Comparison of ENCODE assay signal across 8 cellular contexts in the genomic region with DNA sequence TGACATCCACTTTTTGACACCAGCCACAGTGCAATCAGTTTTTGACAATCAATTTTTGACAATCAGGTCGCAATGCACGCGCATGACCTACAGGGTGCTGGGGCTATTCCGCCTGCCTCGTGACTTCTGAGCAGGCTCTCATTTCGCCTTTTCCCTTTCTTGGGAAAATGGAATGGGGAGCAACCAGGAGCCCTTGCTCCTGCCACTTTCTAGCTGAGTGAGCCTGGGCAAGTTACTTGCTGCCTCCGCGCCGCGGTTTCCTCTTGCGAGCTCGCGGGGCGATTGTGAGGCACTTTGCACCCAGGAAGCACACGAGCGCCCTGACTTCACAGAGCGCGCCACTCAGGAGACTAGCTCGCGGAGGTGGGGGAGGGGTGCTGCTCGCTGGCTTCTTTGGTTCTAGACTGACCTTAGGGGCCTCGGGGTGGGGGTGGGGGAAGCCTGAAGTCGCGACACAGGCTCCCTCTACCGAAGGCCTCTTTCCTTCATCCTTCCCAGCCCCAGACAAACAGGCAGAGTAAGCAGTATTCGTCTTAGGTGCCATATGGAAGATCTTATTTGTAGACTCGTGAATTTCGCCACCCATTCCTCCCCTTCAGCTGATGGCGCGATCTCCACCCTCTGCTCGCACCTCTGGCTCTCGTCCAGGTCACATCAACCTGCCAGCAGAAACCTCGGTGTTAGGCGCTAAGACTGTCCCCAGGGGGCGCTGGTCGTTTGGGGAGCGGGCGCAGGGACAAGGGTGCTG. TPM values are rescaled to one million over a fixed set of nuclear protein-coding genes. Genes with fewer than 3 reads are reported as not detected.
DNase-seq lines count a peak whose midpoint lies in the region; ATAC-seq and TF ChIP-seq lines count a peak whose summit lies in the region.

No MANE protein-coding gene starts in this region.

- no peak for TF ChIP-seq POLR2A in stomach (IDR thresholded peaks at IDR 0.05)

- peak; percentile 93 for TF ChIP-seq CTCF in KMS-11 (conservative IDR thresholded peaks at IDR 0.05; ENCODE audit: low read depth, low read length)
- TF ChIP-seq CTCF in neural progenitor cell (IDR thresholded peaks at IDR 0.05), result peak; percentile 92
- peak in 5 of 7 experiments; percentile 73 to 94 (median 85) for TF ChIP-seq CTCF in stomach (IDR thresholded peaks at IDR 0.05)

- peaks cover 2% of the 10 kb centered on the region for H3K36me3 Mint-ChIP-seq in neural progenitor cell

- H3K27ac ChIP-seq in KMS-11 (peak overlapping the region; percentile 61), SJCRH30 (no peak overlapping the region), neural progenitor cell (no peak overlapping the region), stomach (peak overlapping the region; percentile 2 to 85 (median 78))

- H3K4me3 ChIP-seq in KMS-11 (IDR thresholded peaks at IDR 0.05; ENCODE audit: insufficient read depth, low read depth, low read length) (no peak overlapping the region), SJCRH30 (no peak overlapping the region), neural progenitor cell (peak overlapping the region; percentile 50), stomach (peak overlapping the region; percentile 45 to 52 (median 50))

- H3K27me3 ChIP-seq in KMS-11 (ENCODE audit: insufficient read depth, low read depth) (no peaks in the 10 kb centered on the region), SJCRH30 (no peaks in the 10 kb centered on the region), neural progenitor cell (peaks cover 17% of the 10 kb centered on the region), stomach (no peaks in the 10 kb centered on the region)

- H3K9ac ChIP-seq in KMS-11 (peak overlapping the region; percentile 58; the same call in 1 of the 2 replicates), neural progenitor cell (no peak overlapping the region)

- H3K4me2 ChIP-seq in KMS-11 (peak overlapping the region; percentile 41), neural progenitor cell (peak overlapping the region; percentile 75)

- intact Hi-C loops in stomach (cut with DNase I; ENCODE audit: low total_unique reads), result no loop called here

- H3K4me1 ChIP-seq in KMS-11 (ENCODE audit: low read depth, poor library complexity, severe bottlenecking) (peaks cover 26% of the 10 kb centered on the region), SJCRH30 (no peaks in the 10 kb centered on the region), neural progenitor cell (peaks cover 15% of the 10 kb centered on the region), stomach (peaks cover 14 to 32% (median 20%) of the 10 kb centered on the region in 4 donors)

- H3K4me1 Mint-ChIP-seq in neural progenitor cell, result peaks cover 22% of the 10 kb centered on the region

- H3K27ac Mint-ChIP-seq in neural progenitor cell, result no peak overlapping the region

- H3K9me3 ChIP-seq in SJCRH30 (replicated peaks), result no peaks in the 10 kb centered on the region
- H3K9me3 ChIP-seq in neural progenitor cell (ENCODE audit: low read depth), result no peaks in the 10 kb centered on the region
- no peaks in the 10 kb centered on the region for H3K9me3 ChIP-seq in stomach

- no peak for TF ChIP-seq EP300 in stomach (IDR thresholded peaks at IDR 0.05)

- H3K9me3 Mint-ChIP-seq in neural progenitor cell, result no peaks in the 10 kb centered on the region

- H4K20me1 ChIP-seq in KMS-11 (ENCODE audit: insufficient read depth) (no peaks in the 10 kb centered on the region), neural progenitor cell (ENCODE audit: low read depth) (peaks cover 6% of the 10 kb centered on the region)

- no peak overlapping the region for H3K4me3 Mint-ChIP-seq in neural progenitor cell

- H3K79me2 ChIP-seq in KMS-11 (ENCODE audit: insufficient read depth, low read depth) (no peaks in the 10 kb centered on the region), neural progenitor cell (ENCODE audit: low read depth) (no peaks in the 10 kb centered on the region)

- ATAC-seq in GM19372 (IDR thresholded peaks at IDR 0.05; ENCODE audit: low read depth, unreplicated experiment), result peak; percentile 68

- DNase-seq in AG20443 (ENCODE audit: low spot score) (peak; percentile 89), SJCRH30 (peak; percentile 49 to 54), foreskin melanocyte (peak; percentile 63), neural progenitor cell (ENCODE audit: low spot score) (peak; percentile 90), stomach (peak; percentile 92)
- peak; percentile 68 to 89 (median 80) for DNase-seq in activated naive CD4-positive, alpha-beta T cell (lab: John Stamatoyannopoulos, UW)

- H2AFZ ChIP-seq in KMS-11 (ENCODE audit: low read depth) (peak overlapping the region; percentile 56), neural progenitor cell (replicated peaks) (peak overlapping the region; percentile 84)

- WGBS in stomach, 5 donors, result 3 to 6% (median 4%) methylated on average over 35 to 38 of the region's 38 CpGs

- H3K27me3 Mint-ChIP-seq in neural progenitor cell (ENCODE audit: insufficient read depth, low read depth), result peaks cover 3% of the 10 kb centered on the region

- peaks cover 3% of the 10 kb centered on the region for H3F3A ChIP-seq in neural progenitor cell (ENCODE audit: low read depth)

- no peaks in the 10 kb centered on the region for H3K36me3 ChIP-seq in KMS-11 (ENCODE audit: insufficient read depth)
- H3K36me3 ChIP-seq in SJCRH30, result peaks cover 2% of the 10 kb centered on the region; the same call in 1 of the 2 replicates
- no peaks in the 10 kb centered on the region for H3K36me3 ChIP-seq in neural progenitor cell
- H3K36me3 ChIP-seq in stomach, result peaks cover 0 to 20% (median 10%) of the 10 kb centered on the region in 4 donors

RNA-seq across cellular contexts. Expression of a gene that starts 4.6 kb away (rescaled TPM):
- not detected in 2 replicates for total RNA-seq in SJCRH30 (2014; rRNA removed; shearing (Covaris generic))
- total RNA-seq in neural progenitor cell (ENCODE audit: low replicate concordance), result 0.06 TPM in 1 of 2 replicates, not detected in the other
- not detected for total RNA-seq in stomach
- polyA plus RNA-seq in stomach, result under 1 TPM in 2 of 3 donors, not detected in 1; 0.12 to 0.33 TPM

RNA-seq across cellular contexts. Expression of a gene that starts 10.6 kb away (rescaled TPM):
- total RNA-seq in SJCRH30 (2014; rRNA removed; shearing (Covaris generic)), result 24.2 and 27.8 TPM in 2 replicates
- total RNA-seq in neural progenitor cell (ENCODE audit: low replicate concordance) (10.5 and 21.5 TPM in 2 replicates), stomach (100 to 1,000 TPM in 1 of 5 donors, 10 to 100 TPM in 4; 16.0 to 119 (median 25.1) TPM)
- 10 to 100 TPM; 11.2 to 19.7 (median 18.8) TPM for polyA plus RNA-seq in stomach

RNA-seq across cellular contexts. Expression of a gene that starts 25.3 kb away (rescaled TPM):
- 47.4 and 48.7 TPM in 2 replicates for total RNA-seq in SJCRH30 (2014; rRNA removed; shearing (Covaris generic))
- total RNA-seq in neural progenitor cell (ENCODE audit: low replicate concordance) (19.3 and 27.6 TPM in 2 replicates), stomach (100 to 1,000 TPM in 2 of 5 donors, 10 to 100 TPM in 3; 27.4 to 343 (median 81.4) TPM)
- 10 to 100 TPM; 29.6 to 97.3 (median 78.8) TPM for polyA plus RNA-seq in stomach

RNA-seq across cellular contexts. Expression of a gene that starts 34.6 kb away (rescaled TPM):
- total RNA-seq in SJCRH30 (2014; rRNA removed; shearing (Covaris generic)), result 5.2 and 8.1 TPM in 2 replicates
- total RNA-seq in neural progenitor cell (ENCODE audit: low replicate concordance) (10.2 and 15.1 TPM in 2 replicates), stomach (100 to 1,000 TPM in 1 of 5 donors, 10 to 100 TPM in 4; 10.6 to 131 (median 51.3) TPM)
- polyA plus RNA-seq in stomach, result 10 to 100 TPM; 55.6 to 90.7 (median 77.6) TPM

RNA-seq across cellular contexts. Expression of a gene that starts 42.4 kb away (rescaled TPM):
- 106 and 110 TPM in 2 replicates for total RNA-seq in SJCRH30 (2014; rRNA removed; shearing (Covaris generic))
- 24.5 and 57.3 TPM in 2 replicates for total RNA-seq in neural progenitor cell (ENCODE audit: low replicate concordance)
- total RNA-seq in stomach, result 100 to 1,000 TPM in 2 of 5 donors, 10 to 100 TPM in 3; 22.6 to 137 (median 87.2) TPM
- polyA plus RNA-seq in stomach, result 10 to 100 TPM; 30.5 to 72.5 (median 45.0) TPM

Comparison
In these comparisons a context has a peak if more than half of its experiments do, and no peak if none do; other contexts are left out.
1. H3K27ac ChIP-seq: peak in KMS-11 (single experiment) and stomach (5 of 5); none in SJCRH30 (single experiment) and neural progenitor cell (single experiment).
2. H3K4me3 ChIP-seq: peak in neural progenitor cell (single experiment) and stomach (4 of 4); none in KMS-11 (single experiment) and SJCRH30 (single experiment).
3. Peak in every context shown above with its lines, with median percentiles within 50 percentile points of each other: DNase-seq and CTCF ChIP-seq.